ENCODE assay signal across 8 cellular contexts in genomic region chr7:38179719-38180333, GRCh38. TPM values are rescaled to one million over a fixed set of nuclear protein-coding genes. Genes with fewer than 3 reads are reported as not detected.
DNase-seq lines count a peak whose midpoint lies in the region; ATAC-seq and TF ChIP-seq lines count a peak whose summit lies in the region.

No MANE protein-coding gene starts in this region.

- H3K9me2 ChIP-seq in OCI-LY1 (ENCODE audit: low read depth, low read length), result no peaks in the 10 kb centered on the region

- DNase-seq in DND-41 (no peak), osteocyte (ENCODE audit: extremely low spot score, unreplicated experiment) (no peak), NCI-H1048 (lab: John Stamatoyannopoulos, UW) (no peak), NCI-H1105 treated with DMSO at 0.1 percent for 48 hours (lab: John Stamatoyannopoulos, UW) (no peak), RWPE1 (ENCODE audit: low spot score) (no peak)

- H3K4me1 ChIP-seq in DND-41 (ENCODE audit: insufficient read depth, low read length), result peaks cover 35% of the 10 kb centered on the region
- peaks cover 32% of the 10 kb centered on the region for H3K4me1 ChIP-seq in OCI-LY1 (ENCODE audit: insufficient read depth, low read length, severe bottlenecking)
- peaks cover 22% of the 10 kb centered on the region for H3K4me1 ChIP-seq in endocrine pancreas (ENCODE audit: control insufficient read depth, insufficient read depth, low read length)

- H3K36me3 Mint-ChIP-seq in osteocyte (ENCODE audit: unreplicated experiment), result peaks cover 5% of the 10 kb centered on the region

- H3K36me3 ChIP-seq in DND-41 (ENCODE audit: insufficient read depth, low read length) (peaks cover 4% of the 10 kb centered on the region; the same call in 1 of the 2 replicates), OCI-LY1 (ENCODE audit: insufficient read depth, low read length) (no peaks in the 10 kb centered on the region), endocrine pancreas (ENCODE audit: control insufficient read depth, insufficient read depth, low read length) (no peaks in the 10 kb centered on the region)

- CTCF ChIA-PET in RWPE1 (lab: Yijun Ruan, JAX), result interaction anchor here (2.4 kb wide), 1 partner anchor 36 kb away, joined by 8 read pairs; no protein-coding TSS in a partner anchor

- H3K4me2 ChIP-seq in DND-41 (ENCODE audit: insufficient read depth, low read length) (peak overlapping the region; percentile 73), OCI-LY1 (ENCODE audit: low read length) (peak overlapping the region; percentile 92)

- H3K27ac ChIP-seq in DND-41 (ENCODE audit: low read length) (peak overlapping the region; percentile 47; the same call in 1 of the 2 replicates), OCI-LY1 (ENCODE audit: low read depth, low read length, poor library complexity, severe bottlenecking) (no peak overlapping the region), RWPE1 (no peak overlapping the region)

- H3K4me1 Mint-ChIP-seq in osteocyte (ENCODE audit: unreplicated experiment), result peaks cover 36% of the 10 kb centered on the region

- H3K9ac ChIP-seq in DND-41 (ENCODE audit: low read depth, low read length) (peak overlapping the region; percentile 79; the same call in 1 of the 2 replicates), OCI-LY1 (ENCODE audit: low read length) (peak overlapping the region; percentile 78; the same call in 1 of the 2 replicates), endocrine pancreas (ENCODE audit: control insufficient read depth, insufficient read depth, low read length) (no peak overlapping the region)

- H3K79me2 ChIP-seq in DND-41 (ENCODE audit: insufficient read depth, low read length) (peaks cover 68% of the 10 kb centered on the region), OCI-LY1 (ENCODE audit: insufficient read depth, low read length) (no peaks in the 10 kb centered on the region)

- no peaks in the 10 kb centered on the region for H3F3A ChIP-seq in OCI-LY1 (ENCODE audit: insufficient read depth, low read length)

- H4K20me1 ChIP-seq in DND-41 (ENCODE audit: insufficient read depth, low read length) (peaks cover 7% of the 10 kb centered on the region; the same call in 1 of the 2 replicates), OCI-LY1 (ENCODE audit: insufficient read depth, low read length) (no peaks in the 10 kb centered on the region)

- POLR2A ChIA-PET in RWPE1 (lab: Yijun Ruan, JAX; ENCODE audit: low non-redundant PET), result no interaction called here

- no peaks in the 10 kb centered on the region for H3K9me3 ChIP-seq in DND-41 (ENCODE audit: insufficient read depth, low read length, severe bottlenecking)
- no peaks in the 10 kb centered on the region for H3K9me3 ChIP-seq in OCI-LY1 (ENCODE audit: low read length)
- H3K9me3 ChIP-seq in endocrine pancreas (ENCODE audit: control insufficient read depth, low read length), result no peaks in the 10 kb centered on the region

- H3K4me3 ChIP-seq in DND-41 (ENCODE audit: low read depth in 1 of 2, low read length in 2 of 2), result peak overlapping the region in 1 of 2 experiments; percentile 93; a peak in 2 of 4 replicates
- H3K4me3 ChIP-seq in OCI-LY1 (ENCODE audit: low read depth, low read length, poor library complexity, severe bottlenecking), result peak overlapping the region; percentile 78
- H3K4me3 ChIP-seq in endocrine pancreas (ENCODE audit: control insufficient read depth, insufficient read depth, low read length), result peak overlapping the region; percentile 94

- H3K27ac Mint-ChIP-seq in osteocyte (ENCODE audit: unreplicated experiment), result peak overlapping the region; percentile 98

- peaks cover 5% of the 10 kb centered on the region for H3K9me3 Mint-ChIP-seq in osteocyte (ENCODE audit: unreplicated experiment)

- H3K4me3 Mint-ChIP-seq in osteocyte (ENCODE audit: unreplicated experiment), result peak overlapping the region; percentile 95

- no peaks in the 10 kb centered on the region for H3K27me3 ChIP-seq in DND-41 (ENCODE audit: insufficient read depth, low read length, poor library complexity)
- H3K27me3 ChIP-seq in OCI-LY1 (ENCODE audit: insufficient read depth, low read length), result no peaks in the 10 kb centered on the region
- no peaks in the 10 kb centered on the region for H3K27me3 ChIP-seq in endocrine pancreas (ENCODE audit: control insufficient read depth, insufficient read depth, low read length)

- ATAC-seq in DND-41 (ENCODE audit: insufficient read depth, low read depth) (no peak), GM19035 (IDR thresholded peaks at IDR 0.05; ENCODE audit: unreplicated experiment) (no peak)

- no peak overlapping the region for H2AFZ ChIP-seq in DND-41 (ENCODE audit: low read depth, low read length)
- H2AFZ ChIP-seq in OCI-LY1 (ENCODE audit: low read length), result no peak overlapping the region

- H3K27me3 Mint-ChIP-seq in osteocyte (ENCODE audit: unreplicated experiment), result peaks cover 2% of the 10 kb centered on the region

- TF ChIP-seq CTCF in DND-41 (IDR thresholded peaks at IDR 0.05; ENCODE audit: borderline replicate concordance, extremely low read depth, low read length, poor library complexity, severe bottlenecking) (no peak), OCI-LY1 (IDR thresholded peaks at IDR 0.05; ENCODE audit: low read length) (no peak), osteocyte (IDR thresholded peaks at IDR 0.05) (no peak), RWPE1 (conservative IDR thresholded peaks at IDR 0.05; ENCODE audit: low read depth) (no peak)

RNA-seq across cellular contexts. Expression of gene STARD3NL, which starts 1.8 kb away (rescaled TPM):
- total RNA-seq in osteocyte, result 30.7 and 34.0 TPM in 2 replicates
